Comparison of ENCODE assay signal across 1 cellular context in genomic region chr7:5433181-5433580, GRCh38.
TF ChIP-seq lines count a peak whose summit lies in the region.

No MANE protein-coding gene starts in this region.

TF ChIP-seq in K562, 482 proteins besides CTCF, POLR2A, EP300 and RAD21 (continued from another document):
- TF ChIP-seq RBM25 (IDR thresholded peaks at IDR 0.05; ENCODE audit: low read depth, low read length, severe bottlenecking) (peak; percentile 63), TRIM24 (IDR thresholded peaks at IDR 0.05) (peak in 1 of 2 experiments; percentile 31; a peak in 1 of 4 replicates), PATZ1 (CRISPR knock-in tag; IDR thresholded peaks at IDR 0.05; ENCODE audit: borderline replicate concordance) (no peak), NFE2 (IDR thresholded peaks at IDR 0.05; ENCODE audit: low read depth) (no peak), ZBTB7A (IDR thresholded peaks at IDR 0.05; ENCODE audit: borderline replicate concordance, control insufficient read depth, low read depth, low read length) (no peak), FOXJ2 (tag; IDR thresholded peaks at IDR 0.05) (no peak), ZBTB8A (IDR thresholded peaks at IDR 0.05; ENCODE audit: partially characterized antibody) (no peak), ZNF143 (CRISPR knock-in tag; IDR thresholded peaks at IDR 0.05) (no peak), HMG20A (CRISPR knock-in tag; conservative IDR thresholded peaks at IDR 0.05) (no peak), KDM1A (IDR thresholded peaks at IDR 0.05) (peak in 1 of 2 experiments; percentile 33; a peak in 1 of 4 replicates)
